Comparison of ENCODE assay signal across 20 cellular contexts in the genomic region with DNA sequence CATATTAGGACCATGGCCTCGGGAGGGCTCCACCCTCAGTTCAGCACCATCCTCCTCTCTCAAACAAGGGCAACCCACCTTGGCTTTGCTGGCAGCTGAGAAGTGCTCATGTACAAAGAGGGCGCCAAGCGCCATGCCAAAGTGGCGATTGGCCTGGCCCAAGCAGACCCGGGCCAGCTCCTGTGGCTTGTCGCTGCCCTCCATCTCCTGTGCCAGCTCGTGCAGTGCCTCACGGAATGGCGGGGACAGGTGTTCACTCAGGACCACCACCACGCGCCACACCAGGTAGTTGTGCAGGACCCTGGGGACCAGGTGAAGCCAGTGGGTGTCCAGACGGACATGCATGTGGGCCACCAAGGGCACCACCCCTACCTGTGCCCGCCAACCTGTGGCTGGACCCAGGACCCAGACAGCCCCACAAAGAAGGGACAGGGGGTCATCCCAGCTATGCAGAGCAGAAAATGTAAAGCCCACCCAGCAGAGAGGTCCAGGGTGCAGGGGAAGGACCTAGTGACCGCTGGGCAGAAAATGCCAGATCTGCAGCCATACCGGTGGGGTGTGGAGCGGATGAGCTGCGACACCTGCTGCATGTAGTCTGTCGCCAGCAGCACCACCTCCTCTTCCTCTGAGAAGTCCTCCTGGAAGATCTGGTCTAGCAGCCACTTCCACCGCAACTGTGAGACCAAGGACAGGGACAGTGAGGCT. TPM values are rescaled to one million over a fixed set of nuclear protein-coding genes. Genes with fewer than 3 reads are reported as not detected.
"Had no signal": no experiment of that assay in that cellular context is flagged by ENCODE, and none has a peak within 500 bp of the region (broad histone marks: within the 10 kb centered on the region; RNA-seq: fewer than 3 reads in every experiment).

No MANE protein-coding gene starts in this region.

- H3K36me3 Mint-ChIP-seq: mesothelial cell of epicardium, type B pancreatic cell had no signal

- H3K27ac Mint-ChIP-seq: activated T-cell treated with anti-CD3 and anti-CD28 coated beads, Interleukin-2, amount 50 U/mL, for 72 hours; mesothelial cell of epicardium; type B pancreatic cell had no signal

- ATAC-seq: activated CD4-positive, CD25-positive, alpha-beta regulatory T cell treated with anti-CD3 and anti-CD28 coated beads, Interleukin-2, amount 50 U/mL, for 24 hours; activated T-cell treated with anti-CD3 and anti-CD28 coated beads, Interleukin-2, amount 50 U/mL, for 72 hours; body of pancreas; foreskin keratinocyte; Right ventricle myocardium inferior had no signal

- H3K9me3 ChIP-seq: body of pancreas had no signal

- H3K27ac ChIP-seq: body of pancreas, foreskin keratinocyte, SK-N-MC had no signal

- H3K4me3 ChIP-seq: body of pancreas, lung, SK-N-MC had no signal

- DNase-seq: activated T-cell treated with anti-CD3 and anti-CD28 coated beads, Interleukin-2, amount 50 U/mL, for 72 hours; amniotic stem cell; central memory CD4-positive, alpha-beta T cell; cortex of kidney; effector CD4-positive, alpha-beta T cell; foreskin keratinocyte; glutamatergic neuron; small intestine; stimulated activated CD4-positive, alpha-beta T cell treated with anti-CD3 and anti-CD28 coated beads, Interleukin-4, amount 100 ng/mL, for 4 hours; stimulated activated CD8-positive, alpha-beta memory T cell treated with anti-CD3 and anti-CD28 coated beads, Interleukin-4, amount 100 ng/mL, for 48 hours; stimulated activated naive CD4-positive, alpha-beta T cell treated with Interleukin-2 at 50 U/mL for 16 hours had no signal

- H3K27me3 ChIP-seq: body of pancreas had no signal

- H3K4me3 Mint-ChIP-seq: activated T-cell treated with anti-CD3 and anti-CD28 coated beads, Interleukin-2, amount 50 U/mL, for 72 hours; mesothelial cell of epicardium; type B pancreatic cell had no signal

- H3K9me3 Mint-ChIP-seq: activated T-cell treated with anti-CD3 and anti-CD28 coated beads, Interleukin-2, amount 50 U/mL, for 72 hours; mesothelial cell of epicardium; type B pancreatic cell had no signal

- H3K4me1 ChIP-seq: foreskin keratinocyte had no signal

RNA-seq across cellular contexts. Expression of a gene that starts 3.6 kb away (rescaled TPM):
- total RNA-seq: foreskin keratinocyte, myocyte, Right ventricle myocardium inferior had no signal
- polyA plus RNA-seq: foreskin keratinocyte had no signal

RNA-seq across cellular contexts. Expression of a gene that starts 28.1 kb away (rescaled TPM):
- total RNA-seq: activated T-cell treated with anti-CD3 and anti-CD28 coated beads, Interleukin-2, amount 50 U/mL, for 72 hours; body of pancreas; foreskin keratinocyte; lung; mesothelial cell of epicardium; myocyte; Right ventricle myocardium inferior; temporal lobe had no signal
- polyA plus RNA-seq: foreskin keratinocyte, lung had no signal

RNA-seq across cellular contexts. Expression of a gene that starts 36.1 kb away (rescaled TPM):
- total RNA-seq: body of pancreas, foreskin keratinocyte, lung, mesothelial cell of epicardium had no signal
- polyA plus RNA-seq: foreskin keratinocyte, lung, small intestine had no signal

RNA-seq across cellular contexts. Expression of a gene that starts 41.9 kb away (rescaled TPM):
- total RNA-seq: activated T-cell treated with anti-CD3 and anti-CD28 coated beads, Interleukin-2, amount 50 U/mL, for 72 hours; body of pancreas; foreskin keratinocyte; lung; mesothelial cell of epicardium; Right ventricle myocardium inferior; temporal lobe had no signal
- polyA plus RNA-seq: foreskin keratinocyte, lung, small intestine had no signal

RNA-seq across cellular contexts. Expression of a gene that starts 55.4 kb away (rescaled TPM):
- total RNA-seq: activated T-cell treated with anti-CD3 and anti-CD28 coated beads, Interleukin-2, amount 50 U/mL, for 72 hours; body of pancreas; foreskin keratinocyte; lung; mesothelial cell of epicardium; Right ventricle myocardium inferior; temporal lobe had no signal
- polyA plus RNA-seq: foreskin keratinocyte, lung, small intestine had no signal
